ENCODE assay signal across 8 cellular contexts in the genomic region with DNA sequence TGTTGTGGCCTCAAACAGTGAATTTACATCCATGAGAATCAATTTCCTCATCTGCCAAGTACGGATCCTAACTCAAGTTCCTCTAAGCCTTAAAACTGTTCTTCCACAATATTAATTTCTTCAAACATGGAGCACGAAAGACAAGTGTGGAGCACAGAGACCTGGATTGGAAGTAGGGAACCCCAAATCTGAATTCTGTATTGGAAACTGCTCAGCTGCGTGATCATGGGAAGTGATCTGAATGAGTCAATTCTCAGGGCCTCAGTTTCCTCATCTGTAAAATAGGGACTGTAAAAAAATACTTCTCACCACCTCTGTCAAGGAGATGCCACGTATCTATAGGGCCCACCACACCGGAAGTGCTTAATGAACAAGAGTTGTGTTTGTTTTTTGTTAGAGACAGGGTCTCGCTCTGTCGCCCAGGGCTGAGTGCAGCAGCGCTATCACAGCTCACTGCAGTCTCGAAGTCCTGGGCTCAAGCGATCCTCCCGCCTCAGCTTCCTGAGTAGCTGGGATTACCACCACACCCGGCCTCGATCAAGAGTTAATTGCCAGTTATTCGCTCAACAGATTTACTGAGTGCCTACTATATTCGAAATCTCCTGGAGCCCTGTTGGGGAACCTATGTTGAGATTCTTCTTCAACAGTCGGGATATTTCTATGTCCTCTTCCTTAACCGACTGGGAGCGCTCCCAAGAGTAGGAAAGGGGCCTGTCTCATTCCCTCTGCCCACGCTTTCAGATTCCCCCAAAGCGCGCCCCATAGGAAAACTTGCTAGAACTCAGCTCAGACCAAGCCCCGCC. TPM values are rescaled to one million over a fixed set of nuclear protein-coding genes. Genes with fewer than 3 reads are reported as not detected.
DNase-seq lines count a peak whose midpoint lies in the region; ATAC-seq and TF ChIP-seq lines count a peak whose summit lies in the region.

No MANE protein-coding gene starts in this region.

- H3K4me3 ChIP-seq in AG09309 (ENCODE audit: control insufficient read depth, low read depth, low read length) (peak overlapping the region; percentile 91), muscle layer of duodenum (ENCODE audit: low read depth in 1 of 2, low read length in 2 of 2) (peak overlapping the region; percentile 81 to 95)

- H3K4me3 Mint-ChIP-seq in IgD-negative memory B cell: peak overlapping the region; percentile 93 to 99 (median 98)

- peaks cover 4% of the 10 kb centered on the region for H3K36me3 Mint-ChIP-seq in IgD-negative memory B cell

- H3K27me3 ChIP-seq in muscle layer of duodenum (ENCODE audit: low read depth, low read length): no peaks in the 10 kb centered on the region

- no peaks in the 10 kb centered on the region for H3K27me3 Mint-ChIP-seq in IgD-negative memory B cell

- peaks cover 13 to 31% of the 10 kb centered on the region in 2 donors for H3K4me1 ChIP-seq in muscle layer of duodenum (ENCODE audit: control insufficient read depth in 1 of 2, insufficient read depth in 2 of 2, low read length in 2 of 2)

- peak overlapping the region; percentile 96 to 98 (median 98) for H3K27ac Mint-ChIP-seq in IgD-negative memory B cell

- H3K36me3 ChIP-seq in muscle layer of duodenum (ENCODE audit: control insufficient read depth in 1 of 2, insufficient read depth in 2 of 2, low read length in 2 of 2): peaks cover 24 to 31% of the 10 kb centered on the region in 2 donors

- no peaks in the 10 kb centered on the region for H3K9me3 Mint-ChIP-seq in IgD-negative memory B cell

- peaks cover 13 to 20% (median 14%) of the 10 kb centered on the region in 3 donors for H3K4me1 Mint-ChIP-seq in IgD-negative memory B cell

- peak overlapping the region; percentile 99 for H3K27ac ChIP-seq in caudate nucleus (ENCODE audit: low read depth, low read length)
- peak overlapping the region; percentile 88 for H3K27ac ChIP-seq in muscle layer of duodenum (ENCODE audit: low read length)

- no peaks in the 10 kb centered on the region for H3K9me3 ChIP-seq in muscle layer of duodenum (ENCODE audit: control insufficient read depth in 1 of 2, low read length in 2 of 2)

- DNase-seq in AG09309 (ENCODE audit: low read depth) (no peak), caudate nucleus (lab: John Stamatoyannopoulos, UW) (peak in 1 of 61 donors; percentile 31), DMS53 (lab: John Stamatoyannopoulos, UW) (no peak), GF-D8 (lab: John Stamatoyannopoulos, UW) (no peak)

- TF ChIP-seq CTCF in AG09309 (IDR thresholded peaks at IDR 0.05; ENCODE audit: control insufficient read depth, insufficient read depth, low read depth, low read length, missing control alignments): no peak

- ATAC-seq in HG02759 (IDR thresholded peaks at IDR 0.05; ENCODE audit: unreplicated experiment): no peak
- no peak for ATAC-seq in HG02852 (IDR thresholded peaks at IDR 0.05; ENCODE audit: unreplicated experiment)

RNA-seq across cellular contexts. Expression of a gene that starts 1.6 kb away (rescaled TPM):
- polyA plus RNA-seq in IgD-negative memory B cell: 29.2 TPM

RNA-seq across cellular contexts. Expression of a gene that starts 16.7 kb away (rescaled TPM):
- polyA plus RNA-seq in IgD-negative memory B cell: 13.2 TPM

RNA-seq across cellular contexts. Expression of a gene that starts 23.0 kb away (rescaled TPM):
- polyA plus RNA-seq in IgD-negative memory B cell: 35.9 TPM

RNA-seq across cellular contexts. Expression of a gene that starts 24.3 kb away (rescaled TPM):
- polyA plus RNA-seq in IgD-negative memory B cell: not detected

RNA-seq across cellular contexts. Expression of a gene that starts 29.4 kb away (rescaled TPM):
- 0.21 TPM for polyA plus RNA-seq in IgD-negative memory B cell
